ENCODE assay signal across 11 cellular contexts in genomic region chr1:40784771-40785151, GRCh38. TPM values are rescaled to one million over a fixed set of nuclear protein-coding genes. Genes with fewer than 3 reads are reported as not detected.
DNase-seq lines count a peak whose midpoint lies in the region; ATAC-seq and TF ChIP-seq lines count a peak whose summit lies in the region.
"Had no signal": no experiment of that assay in that cellular context is flagged by ENCODE, and none has a peak within 500 bp of the region (broad histone marks: within the 10 kb centered on the region; RNA-seq: fewer than 3 reads in every experiment).

No MANE protein-coding gene starts in this region.

- peaks cover 29% of the 10 kb centered on the region for H3K4me1 Mint-ChIP-seq in WTC11

- no peaks in the 10 kb centered on the region for H3K36me3 ChIP-seq in SK-N-SH (replicated peaks in 1 of 2; ENCODE audit: control insufficient read depth in 1 of 2, insufficient read depth in 2 of 2, low read length in 1 of 2)
- no peaks in the 10 kb centered on the region for H3K36me3 ChIP-seq in right atrium auricular region
- no peaks in the 10 kb centered on the region for H3K36me3 ChIP-seq in spleen

- no peaks in the 10 kb centered on the region for H3K9me2 ChIP-seq in SK-N-SH

- TF ChIP-seq CTCF in SK-N-SH (IDR thresholded peaks at IDR 0.05), result no peak
- no peak for TF ChIP-seq CTCF in WTC11 (IDR thresholded peaks at IDR 0.05)
- TF ChIP-seq CTCF in right atrium auricular region (IDR thresholded peaks at IDR 0.05), result no peak
- TF ChIP-seq CTCF in spleen (IDR thresholded peaks at IDR 0.05 in 8 of 11, conservative IDR thresholded peaks at IDR 0.05 in 3 of 11), result no peak

- no peak overlapping the region for H3K4me2 ChIP-seq in SK-N-SH

- no peaks in the 10 kb centered on the region for H4K20me1 ChIP-seq in SK-N-SH (ENCODE audit: insufficient read depth)

- H3K4me1 ChIP-seq in SK-N-SH (ENCODE audit: control insufficient read depth in 1 of 2, insufficient read depth in 2 of 2, low read depth in 1 of 2, low read length in 1 of 2) (peaks cover 0 to 4% of the 10 kb centered on the region in 2 experiments; a peak in 1 of 4 replicates), right atrium auricular region (peaks cover 0 to 27% of the 10 kb centered on the region in 2 donors), spleen (peaks cover 7 to 31% (median 22%) of the 10 kb centered on the region in 6 donors)
- H3K4me1 ChIP-seq: A549 had no signal

- no peaks in the 10 kb centered on the region for H3K9me3 Mint-ChIP-seq in WTC11

- H3K27ac ChIP-seq in SK-N-SH (ENCODE audit: low read depth in 2 of 2, low read length in 1 of 2) (no peak overlapping the region), right atrium auricular region (peak overlapping the region; percentile 36 to 70), spleen (no peak overlapping the region)
- H3K27ac ChIP-seq: PC-9 had no signal

- WGBS in SK-N-SH (ENCODE audit: low lambda C conversion rate), result 92% methylated on average over 10 of the region's 10 CpGs
- 86 to 95% (median 91%) methylated on average over 10 of the region's 10 CpGs for WGBS in spleen, 5 donors

- no peak overlapping the region for H3K9ac ChIP-seq in SK-N-SH

- peak; percentile 47 for DNase-seq in SK-N-SH
- DNase-seq in WTC11 (ENCODE audit: low spot score), result no peak
- no peak for DNase-seq in right atrium auricular region (ENCODE audit: low spot score)
- DNase-seq in spleen, result peak; percentile 58
- DNase-seq in NCI-H1092 treated with DMSO at 0.1 percent for 48 hours (lab: John Stamatoyannopoulos, UW), result no peak
- DNase-seq: activated CD4-positive, alpha-beta T cell treated with anti-CD3 and anti-CD28 coated beads, Interleukin-2, amount 50 U/mL, for 1 hour had no signal

- H3F3A ChIP-seq in SK-N-SH (replicated peaks; ENCODE audit: insufficient read depth), result no peaks in the 10 kb centered on the region

- TF ChIP-seq EP300 in SK-N-SH (IDR thresholded peaks at IDR 0.05; ENCODE audit: borderline replicate concordance in 1 of 2, low read depth in 1 of 2, low read length in 1 of 2), result no peak

- no peaks in the 10 kb centered on the region for H3K27me3 ChIP-seq in SK-N-SH (ENCODE audit: insufficient read depth)
- no peaks in the 10 kb centered on the region for H3K27me3 ChIP-seq in right atrium auricular region
- H3K27me3 ChIP-seq in spleen (replicated peaks in 1 of 7), result peaks cover 0 to 47% (median 22%) of the 10 kb centered on the region in 7 donors

- H3K9me3 ChIP-seq in SK-N-SH, result no peaks in the 10 kb centered on the region
- H3K9me3 ChIP-seq in right atrium auricular region, result no peaks in the 10 kb centered on the region
- no peaks in the 10 kb centered on the region for H3K9me3 ChIP-seq in spleen
- H3K9me3 ChIP-seq: A549 had no signal

- intact Hi-C loops in spleen (cut with DNase I; ENCODE audit: low total_unique reads), result no loop called here

- H3K4me3 Mint-ChIP-seq in WTC11, result peak overlapping the region; percentile 81

- TF ChIP-seq POLR2A in spleen (IDR thresholded peaks at IDR 0.05), result no peak

- POLR2A ChIA-PET in SK-N-SH (lab: Yijun Ruan, JAX), result no interaction called here
- POLR2A ChIA-PET in WTC11 (lab: Charles Lee), result no interaction called here

- H3K4me3 ChIP-seq in SK-N-SH (ENCODE audit: low read depth in 2 of 2, low read length in 1 of 2), result no peak overlapping the region
- peak overlapping the region in 1 of 2 donors; percentile 52 for H3K4me3 ChIP-seq in right atrium auricular region
- peak overlapping the region in 1 of 8 donors; percentile 71 for H3K4me3 ChIP-seq in spleen
- H3K4me3 ChIP-seq: PC-9 had no signal

- CTCF ChIA-PET in SK-N-SH (lab: Yijun Ruan, JAX) (interaction anchor here (1.4 to 1.9 kb wide), 3 partner anchors 11 to 65 kb away, joined by 3 to 14 read pairs (median 6); no protein-coding TSS in a partner anchor), WTC11 (lab: Charles Lee) (interaction anchor here (0.9 to 5.9 kb wide), 2 partner anchors 11 to 163 kb away, joined by 4 to 34 read pairs; no protein-coding TSS in a partner anchor)

- no peak overlapping the region for H2AFZ ChIP-seq in SK-N-SH (ENCODE audit: low read depth)
- H2AFZ ChIP-seq: PC-9 had no signal

- TF ChIP-seq RAD21 in SK-N-SH (IDR thresholded peaks at IDR 0.05; ENCODE audit: low read length), result no peak

- H3K36me3 Mint-ChIP-seq in WTC11, result no peaks in the 10 kb centered on the region

- ATAC-seq in SK-N-SH treated with all-trans-retinoic acid at 6 μM for 48 hours (no peak), WTC11 (no peak), GM21825 (IDR thresholded peaks at IDR 0.05; ENCODE audit: unreplicated experiment) (no peak), HG02798 (IDR thresholded peaks at IDR 0.05; ENCODE audit: poor library complexity, unreplicated experiment) (no peak)

- H3K79me2 ChIP-seq in SK-N-SH (ENCODE audit: insufficient read depth), result no peaks in the 10 kb centered on the region

- peaks cover 50% of the 10 kb centered on the region for H3K27me3 Mint-ChIP-seq in WTC11 (ENCODE audit: low read depth)

- no peak overlapping the region for H3K27ac Mint-ChIP-seq in WTC11

TF ChIP-seq in SK-N-SH, 30 proteins besides CTCF, POLR2A, EP300 and RAD21 (continues in another document):
- TF ChIP-seq NFIC (IDR thresholded peaks at IDR 0.05; ENCODE audit: borderline replicate concordance), result no peak
- TF ChIP-seq USF1 (IDR thresholded peaks at IDR 0.05; ENCODE audit: borderline replicate concordance, low read depth), result no peak
- no peak for TF ChIP-seq MXI1 (IDR thresholded peaks at IDR 0.05; ENCODE audit: low read depth, low read length)
- no peak for TF ChIP-seq RXRA (IDR thresholded peaks at IDR 0.05; ENCODE audit: borderline replicate concordance, low read depth)
- TF ChIP-seq CHD2 (IDR thresholded peaks at IDR 0.05; ENCODE audit: low read length, partially characterized antibody), result no peak
- TF ChIP-seq TCF12 (IDR thresholded peaks at IDR 0.05), result no peak
- no peak for TF ChIP-seq FOXM1 (IDR thresholded peaks at IDR 0.05; ENCODE audit: low read depth)
- no peak for TF ChIP-seq FOSL2 (IDR thresholded peaks at IDR 0.05; ENCODE audit: borderline replicate concordance, low read depth)

TF ChIP-seq in SK-N-SH treated with all-trans-retinoic acid at 6 μM for 48 hours, 23 proteins besides CTCF, POLR2A, EP300 and RAD21 (continues in another document):
- no peak for TF ChIP-seq ZNF70 (CRISPR knock-in tag; IDR thresholded peaks at IDR 0.05)
- TF ChIP-seq TCF4 (CRISPR knock-in tag; IDR thresholded peaks at IDR 0.05; ENCODE audit: borderline replicate concordance), result no peak
- no peak for TF ChIP-seq TOX (CRISPR knock-in tag; IDR thresholded peaks at IDR 0.05; ENCODE audit: borderline replicate concordance)
- no peak for TF ChIP-seq CSDC2 (CRISPR knock-in tag; IDR thresholded peaks at IDR 0.05)
- TF ChIP-seq ZNF8 (CRISPR knock-in tag; IDR thresholded peaks at IDR 0.05), result no peak
- TF ChIP-seq ARNTL (CRISPR knock-in tag; IDR thresholded peaks at IDR 0.05; ENCODE audit: borderline replicate concordance, low read depth), result no peak
- no peak for TF ChIP-seq RARB (CRISPR knock-in tag; IDR thresholded peaks at IDR 0.05)
- TF ChIP-seq ZFP3 (CRISPR knock-in tag; IDR thresholded peaks at IDR 0.05), result no peak
- TF ChIP-seq POU6F1 (CRISPR knock-in tag; IDR thresholded peaks at IDR 0.05; ENCODE audit: borderline replicate concordance, low read depth), result no peak

TF ChIP-seq in WTC11, 78 proteins besides CTCF, POLR2A, EP300 and RAD21:
- no peak for TF ChIP-seq AFF4 (CRISPR knock-in tag; IDR thresholded peaks at IDR 0.05; ENCODE audit: borderline replicate concordance)

RNA-seq across cellular contexts. Expression of gene KCNQ4, which starts 1.2 kb away (rescaled TPM):
- polyA plus RNA-seq in SK-N-SH (2012; rRNA removed) (0.05 and 0.15 TPM in 2 replicates), spleen (under 1 TPM; 0.09 to 0.28 (median 0.19) TPM)
- 0.03 and 0.05 TPM in 2 replicates for polyA plus RNA-seq in SK-N-SH (2012; cell fraction: cytosol; rRNA removed)
- polyA plus RNA-seq in SK-N-SH (2012; cell fraction: nucleus; rRNA removed), result 0.43 and 0.44 TPM in 2 replicates
- total RNA-seq in WTC11 (2021) (3.3 to 4.0 TPM (median 3.6 TPM) in 3 replicates), right atrium auricular region (1 to 10 TPM; 1.0 to 1.7 TPM), spleen (under 1 TPM; 0.14 to 0.54 (median 0.26) TPM)

Comparison
In these comparisons a context has a peak if more than half of its experiments do, and no peak if none do; other contexts are left out.
1. DNase-seq: peak in SK-N-SH (single experiment) and spleen (single experiment); none in WTC11 (single experiment), right atrium auricular region (single experiment) and NCI-H1092 treated with DMSO at 0.1 percent for 48 hours (single experiment).
2. H3K27ac ChIP-seq: peak in right atrium auricular region (2 of 2); none in SK-N-SH (0 of 2) and spleen (0 of 8).